ENCODE assay signal across 9 cellular contexts in genomic region chr3:10173095-10173925, GRCh38. TPM values are rescaled to one million over a fixed set of nuclear protein-coding genes. Genes with fewer than 3 reads are reported as not detected.
DNase-seq lines count a peak whose midpoint lies in the region; ATAC-seq and TF ChIP-seq lines count a peak whose summit lies in the region.
"Had no signal": no experiment of that assay in that cellular context is flagged by ENCODE, and none has a peak within 500 bp of the region (broad histone marks: within the 10 kb centered on the region; RNA-seq: fewer than 3 reads in every experiment).

No MANE protein-coding gene starts in this region.

- 90% methylated on average over 10 of the region's 10 CpGs for WGBS in right lobe of liver (ENCODE audit: insufficient coverage, low coverage, low lambda C conversion rate, missing lambda C conversion rate)

- H3K27ac ChIP-seq in right lobe of liver (peak overlapping the region; percentile 47 to 78 (median 62)), tibial artery (peak overlapping the region; percentile 89 to 91)

- H3K27me3 ChIP-seq in right lobe of liver (no peaks in the 10 kb centered on the region), tibial artery (no peaks in the 10 kb centered on the region)

- no peak overlapping the region for H3K4me3 Mint-ChIP-seq in activated CD4-positive, alpha-beta T cell treated with anti-CD3 and anti-CD28 coated beads, Interleukin-2, amount 10 ng/mL, durations not matched to agents 24 days and 14 days

- no peaks in the 10 kb centered on the region for H3K9me3 ChIP-seq in right lobe of liver
- H3K9me3 ChIP-seq in tibial artery, result no peaks in the 10 kb centered on the region

- H3K4me1 Mint-ChIP-seq in activated CD4-positive, alpha-beta T cell treated with anti-CD3 and anti-CD28 coated beads, Interleukin-2, amount 10 ng/mL, durations not matched to agents 24 days and 14 days, result peaks cover 22% of the 10 kb centered on the region

- H3K4me3 ChIP-seq in right lobe of liver (no peak overlapping the region), tibial artery (peak overlapping the region; percentile 10 to 24)

- no peak for ATAC-seq in right lobe of liver

- H3K36me3 Mint-ChIP-seq in activated CD4-positive, alpha-beta T cell treated with anti-CD3 and anti-CD28 coated beads, Interleukin-2, amount 10 ng/mL, durations not matched to agents 24 days and 14 days (ENCODE audit: low read depth), result peaks cover 40% of the 10 kb centered on the region

- intact Hi-C loops in activated CD4-positive, alpha-beta T cell treated with anti-CD3 and anti-CD28 coated beads, Interleukin-2, amount 10 ng/mL, durations not matched to agents 24 days and 14 days (cut with micrococcal nuclease), result loop anchor here (2.0 kb wide), 1 partner anchor 13 kb away; no protein-coding TSS in a partner anchor
- intact Hi-C loops in right lobe of liver (cut with DNase I) (loop anchor here in 1 of 2 donors (10.0 kb wide), 1 partner anchor 51 kb away; no protein-coding TSS in a partner anchor), tibial artery (cut with DNase I; ENCODE audit: low total_unique reads) (no loop called here)

- peak overlapping the region; percentile 87 for H3K27ac Mint-ChIP-seq in activated CD4-positive, alpha-beta T cell treated with anti-CD3 and anti-CD28 coated beads, Interleukin-2, amount 10 ng/mL, durations not matched to agents 24 days and 14 days

- no peaks in the 10 kb centered on the region for H3K27me3 Mint-ChIP-seq in activated CD4-positive, alpha-beta T cell treated with anti-CD3 and anti-CD28 coated beads, Interleukin-2, amount 10 ng/mL, durations not matched to agents 24 days and 14 days

- H3K9me3 Mint-ChIP-seq in activated CD4-positive, alpha-beta T cell treated with anti-CD3 and anti-CD28 coated beads, Interleukin-2, amount 10 ng/mL, durations not matched to agents 24 days and 14 days, result no peaks in the 10 kb centered on the region

- no peak for DNase-seq in activated CD4-positive, alpha-beta T cell treated with anti-CD3 and anti-CD28 coated beads, Interleukin-2, amount 10 ng/mL, durations not matched to agents 24 days and 14 days
- no peak for DNase-seq in activated CD4-positive, alpha-beta T cell treated with anti-CD3 and anti-CD28 coated beads, Interleukin-2, amount 50 U/mL, for 4 hours
- DNase-seq in amniotic epithelial cell (ENCODE audit: low read depth) (peak; percentile 60), right lobe of liver (no peak), tibial artery (no peak), SHP77 treated with DMSO at 0.1 percent for 48 hours (lab: John Stamatoyannopoulos, UW) (no peak), ecto neural progenitor cell (ENCODE audit: low spot score) (no peak), NCI-H82 (lab: John Stamatoyannopoulos, UW) (no peak)
- DNase-seq: NCI-H510A had no signal

- peaks cover 0 to 3% (median 0%) of the 10 kb centered on the region in 4 donors for H3K36me3 ChIP-seq in right lobe of liver
- H3K36me3 ChIP-seq in tibial artery, result peaks cover 0 to 7% (median 0%) of the 10 kb centered on the region in 3 donors

- H3K4me1 ChIP-seq in right lobe of liver (peaks cover 0 to 16% (median 6%) of the 10 kb centered on the region in 4 donors), tibial artery (peaks cover 0 to 20% (median 13%) of the 10 kb centered on the region in 4 donors)

- no peak for TF ChIP-seq POLR2A in right lobe of liver (IDR thresholded peaks at IDR 0.05)

- TF ChIP-seq CTCF in right lobe of liver (IDR thresholded peaks at IDR 0.05), result no peak
- no peak for TF ChIP-seq CTCF in tibial artery (IDR thresholded peaks at IDR 0.05)

RNA-seq across cellular contexts. Expression of gene IRAK2, which starts 8.6 kb away (rescaled TPM):
- 4.5 and 5.1 TPM in 2 replicates for total RNA-seq in activated CD4-positive, alpha-beta T cell treated with anti-CD3 and anti-CD28 coated beads, Interleukin-2, amount 10 ng/mL, durations not matched to agents 24 days and 14 days
- total RNA-seq in right lobe of liver, result 10 to 100 TPM in 3 of 6 experiments, 1 to 10 TPM in 3; 4.2 to 16.0 (median 8.4) TPM

RNA-seq across cellular contexts. Expression of gene VHL, which starts 31.7 kb away (rescaled TPM):
- 62.8 and 65.2 TPM in 2 replicates for total RNA-seq in activated CD4-positive, alpha-beta T cell treated with anti-CD3 and anti-CD28 coated beads, Interleukin-2, amount 10 ng/mL, durations not matched to agents 24 days and 14 days
- total RNA-seq in right lobe of liver, result 10 to 100 TPM; 15.5 to 25.2 (median 19.9) TPM

RNA-seq across cellular contexts. Expression of gene BRK1, which starts 57.8 kb away (rescaled TPM):
- 98.8 and 99.6 TPM in 2 replicates for total RNA-seq in activated CD4-positive, alpha-beta T cell treated with anti-CD3 and anti-CD28 coated beads, Interleukin-2, amount 10 ng/mL, durations not matched to agents 24 days and 14 days
- 10 to 100 TPM; 41.2 to 55.3 (median 42.7) TPM for total RNA-seq in right lobe of liver

Comparison
In these comparisons a context has a peak if more than half of its experiments do, and no peak if none do; other contexts are left out.
1. H3K4me3 ChIP-seq: peak in tibial artery (2 of 2); none in right lobe of liver (0 of 3).